31 cellular contexts compared by ENCODE assay signal in genomic region chr17:54435966-54436365, GRCh38.
"Had no signal": no experiment of that assay in that cellular context is flagged by ENCODE, and none has a peak within 500 bp of the region (broad histone marks: within the 10 kb centered on the region; RNA-seq: fewer than 3 reads in every experiment).

No MANE protein-coding gene starts in this region.

- H3K4me2 ChIP-seq: SK-N-SH had no signal

- H3K4me3 Mint-ChIP-seq: activated CD4-positive, alpha-beta T cell treated with anti-CD3 and anti-CD28 coated beads for 36 hours; activated CD4-positive, alpha-beta T cell treated with anti-CD3 and anti-CD28 coated beads, Interleukin-2, amount 10 ng/mL, durations not matched to agents 7 days and 5 days; activated CD8-positive, alpha-beta T cell treated with anti-CD3 and anti-CD28 coated beads, Interleukin-2, amount 10 ng/mL, durations not matched to agents 7 days and 5 days; activated naive CD4-positive, alpha-beta T cell treated with anti-CD3 and anti-CD28 coated beads for 36 hours; activated T-cell treated with anti-CD3 and anti-CD28 coated beads, Interleukin-2, amount 50 U/mL, for 24 hours; activated T-helper 1 cell treated with anti-CD3 and anti-CD28 coated beads, Interleukin-12 subunit alpha, Interleukin-12 subunit beta, Interleukin-2, Interleukin-4 antibody, amounts not matched to agents 30 ng/mL and 10 ng/mL and 1 ng/mL, durations not matched to agents 14 hours and 24 hours and 36 hours; T-helper 1 cell treated with Interleukin-12 subunit alpha and Interleukin-12 subunit beta and Interleukin-4 antibody, amounts not matched to agents 30 μg/mL and 1 μg/mL, for 36 hours; T-helper 2 cell treated with Interferon-gamma antibody and Interleukin-4, amounts not matched to agents 5 μg/mL and 100 μg/mL, for 36 hours had no signal

- H3K27ac Mint-ChIP-seq: activated CD4-positive, alpha-beta T cell treated with anti-CD3 and anti-CD28 coated beads for 36 hours; activated CD4-positive, alpha-beta T cell treated with anti-CD3 and anti-CD28 coated beads, Interleukin-2, amount 10 ng/mL, durations not matched to agents 7 days and 5 days; activated CD8-positive, alpha-beta T cell treated with anti-CD3 and anti-CD28 coated beads, Interleukin-2, amount 10 ng/mL, durations not matched to agents 7 days and 5 days; activated naive CD4-positive, alpha-beta T cell treated with anti-CD3 and anti-CD28 coated beads for 36 hours; activated naive CD4-positive, alpha-beta T cell treated with anti-CD3 and anti-CD28 coated beads, Interleukin-2, amount 50 U/mL, for 72 hours; activated T-cell treated with anti-CD3 and anti-CD28 coated beads, Interleukin-2, amount 50 U/mL, for 24 hours; activated T-helper 1 cell treated with anti-CD3 and anti-CD28 coated beads, Interleukin-12 subunit alpha, Interleukin-12 subunit beta, Interleukin-2, Interleukin-4 antibody, amounts not matched to agents 30 ng/mL and 10 ng/mL and 1 ng/mL, durations not matched to agents 14 hours and 24 hours and 36 hours; T-helper 1 cell treated with Interleukin-12 subunit alpha and Interleukin-12 subunit beta and Interleukin-4 antibody, amounts not matched to agents 30 μg/mL and 1 μg/mL, for 36 hours; T-helper 2 cell treated with Interferon-gamma antibody and Interleukin-4, amounts not matched to agents 5 μg/mL and 100 μg/mL, for 36 hours had no signal

- H3K9ac ChIP-seq: SK-N-SH had no signal

- H3K9me2 ChIP-seq: SK-N-SH had no signal

- H3K9me3 ChIP-seq: adrenal gland, body of pancreas, breast epithelium had no signal

- DNase-seq: activated CD4-positive, alpha-beta T cell treated with anti-CD3 and anti-CD28 coated beads for 36 hours; activated CD4-positive, alpha-beta T cell treated with anti-CD3 and anti-CD28 coated beads, Interleukin-2, amount 10 ng/mL, durations not matched to agents 7 days and 5 days; activated CD4-positive, alpha-beta T cell treated with anti-CD3 and anti-CD28 coated beads, Interleukin-2, amount 50 U/mL, for 48 hours; activated CD8-positive, alpha-beta T cell treated with anti-CD3 and anti-CD28 coated beads, Interleukin-2, amount 10 ng/mL, durations not matched to agents 7 days and 5 days; activated gamma-delta T cell treated with Interleukin-2 at 50 U/mL for 16 hours; activated naive CD4-positive, alpha-beta T cell treated with anti-CD3 and anti-CD28 coated beads for 36 hours; activated T-cell treated with anti-CD3 and anti-CD28 coated beads, Interleukin-2, amount 50 U/mL, for 24 hours; adrenal gland; body of pancreas; Kasumi-1; MG63; NCI-H1048; NCI-H1105 treated with DMSO at 0.1 percent for 48 hours; NCI-H1436 treated with DMSO at 0.1 percent for 48 hours; NCI-H1694 treated with DMSO at 0.1 percent for 48 hours; NCI-H2029; NCI-H345; NCI-H526; NCI-H748 treated with DMSO at 0.1 percent for 48 hours; OCI-M1; SHP77 treated with DMSO at 0.1 percent for 48 hours; SK-N-SH had no signal

- H3K27me3 Mint-ChIP-seq: activated CD4-positive, alpha-beta T cell treated with anti-CD3 and anti-CD28 coated beads for 36 hours; activated CD4-positive, alpha-beta T cell treated with anti-CD3 and anti-CD28 coated beads, Interleukin-2, amount 10 ng/mL, durations not matched to agents 7 days and 5 days; activated T-cell treated with anti-CD3 and anti-CD28 coated beads, Interleukin-2, amount 50 U/mL, for 24 hours had no signal

- H3K27ac ChIP-seq: adrenal gland, body of pancreas, breast epithelium, SJSA1 had no signal

- H3K36me3 ChIP-seq: adrenal gland, breast epithelium, MG63, SJSA1 had no signal

- H3K27me3 ChIP-seq: adrenal gland, body of pancreas, breast epithelium, SJSA1 had no signal

- H3K4me3 ChIP-seq: adrenal gland, body of pancreas, breast epithelium, MG63, SJSA1 had no signal

- H3K4me1 Mint-ChIP-seq: activated CD4-positive, alpha-beta T cell treated with anti-CD3 and anti-CD28 coated beads for 36 hours; activated CD4-positive, alpha-beta T cell treated with anti-CD3 and anti-CD28 coated beads, Interleukin-2, amount 10 ng/mL, durations not matched to agents 7 days and 5 days had no signal

- FAIRE-seq: astrocyte, TTC549 had no signal

- H3K4me1 ChIP-seq: adrenal gland, body of pancreas, breast epithelium, SJSA1 had no signal

- ATAC-seq: activated CD4-positive, alpha-beta T cell treated with anti-CD3 and anti-CD28 coated beads for 36 hours; activated CD4-positive, CD25-positive, alpha-beta regulatory T cell treated with anti-CD3 and anti-CD28 coated beads, Interleukin-2, amount 50 U/mL, for 24 hours; activated CD8-positive, alpha-beta T cell treated with anti-CD3 and anti-CD28 coated beads, Interleukin-2, amount 10 ng/mL, durations not matched to agents 7 days and 5 days; activated naive CD4-positive, alpha-beta T cell treated with anti-CD3 and anti-CD28 coated beads, Interleukin-2, amount 50 U/mL, for 72 hours; body of pancreas had no signal
